In genomic region chr7:17357952-17358351, GRCh38 we compare ENCODE assay signal across 35 cellular contexts.
"Had no signal": no experiment of that assay in that cellular context is flagged by ENCODE, and none has a peak within 500 bp of the region (broad histone marks: within the 10 kb centered on the region; RNA-seq: fewer than 3 reads in every experiment).

No MANE protein-coding gene starts in this region.

- H3K4me3 Mint-ChIP-seq: activated B cell treated with CpG ODN at 0.5 μM for 24 hours; activated CD8-positive, alpha-beta T cell treated with anti-CD3 and anti-CD28 coated beads for 36 hours; activated naive CD4-positive, alpha-beta T cell treated with anti-CD3 and anti-CD28 coated beads, Interleukin-2, amount 50 U/mL, for 24 hours; activated naive CD8-positive, alpha-beta T cell treated with anti-CD3 and anti-CD28 coated beads, Interleukin-2, amount 50 U/mL, for 24 hours; brain; naive thymus-derived CD8-positive, alpha-beta T cell; neural crest cell; stimulated activated memory B cell treated with anti-CD40 and anti-IgM and Interleukin-4, amounts not matched to agents 10 μg/mL and 1 μg/mL and 100 μg/mL, for 72 hours; T-helper 17 cell had no signal

- H3K27me3 ChIP-seq: cardiac muscle cell, dorsolateral prefrontal cortex, gastroesophageal sphincter, hepatocyte, left lung, pancreas, sigmoid colon, stomach, thyroid gland, upper lobe of right lung had no signal

- H3K4me3 ChIP-seq: cardiac muscle cell, coronary artery, dorsolateral prefrontal cortex, gastroesophageal sphincter, hepatocyte, left lung, lower lobe of right lung, pancreas, prostate gland, sigmoid colon, smooth muscle cell, stomach, thyroid gland, upper lobe of right lung had no signal

- H3K36me3 ChIP-seq: cardiac muscle cell, gastroesophageal sphincter, left lung, lower lobe of right lung, pancreas, prostate gland, sigmoid colon, stomach, thyroid gland, upper lobe of right lung had no signal

- H3K4me2 ChIP-seq: hepatocyte, smooth muscle cell had no signal

- H2AFZ ChIP-seq: hepatocyte had no signal

- H3K4me1 Mint-ChIP-seq: activated naive CD4-positive, alpha-beta T cell treated with anti-CD3 and anti-CD28 coated beads, Interleukin-2, amount 50 U/mL, for 24 hours; activated naive CD8-positive, alpha-beta T cell treated with anti-CD3 and anti-CD28 coated beads, Interleukin-2, amount 50 U/mL, for 24 hours; brain; neural crest cell; stimulated activated memory B cell treated with anti-CD40 and anti-IgM and Interleukin-4, amounts not matched to agents 10 μg/mL and 1 μg/mL and 100 μg/mL, for 72 hours; T-helper 17 cell had no signal

- DNase-seq: activated B cell treated with CpG ODN at 0.5 μM for 24 hours; activated CD4-positive, alpha-beta T cell treated with anti-CD3 and anti-CD28 coated beads, Interleukin-2, amount 50 U/mL, for 1 hour; activated CD8-positive, alpha-beta T cell treated with anti-CD3 and anti-CD28 coated beads for 36 hours; activated naive CD8-positive, alpha-beta T cell treated with anti-CD3 and anti-CD28 coated beads, Interleukin-2, amount 50 U/mL, for 24 hours; activated T-cell treated with anti-CD3 and anti-CD28 coated beads, Interleukin-2, amount 50 U/mL, for 48 hours; anterior cingulate cortex; cerebellar nuclear complex; dorsolateral prefrontal cortex; effector memory CD4-positive, alpha-beta T cell; kidney glomerular epithelial cell; left lung; lower lobe of right lung; mesenchymal stem cell; naive thymus-derived CD8-positive, alpha-beta T cell; nucleus accumbens; pancreas; sigmoid colon; stimulated activated CD4-positive, alpha-beta T cell treated with anti-CD3 and anti-CD28 coated beads, Interleukin-1b, Interleukin-23, amount 100 ng/mL, for 48 hours; stimulated activated CD4-positive, alpha-beta T cell treated with anti-CD3 and anti-CD28 coated beads, Interleukin-4, amount 100 ng/mL, for 4 hours; stimulated activated CD8-positive, alpha-beta memory T cell treated with anti-CD3 and anti-CD28 coated beads, Interleukin-4, amount 100 ng/mL, for 48 hours; stomach; T-helper 17 cell; thyroid gland; upper lobe of right lung had no signal

- H3K27ac ChIP-seq: cardiac muscle cell, coronary artery, gastroesophageal sphincter, hepatocyte, left lung, lower lobe of right lung, pancreas, prostate gland, sigmoid colon, stomach, thyroid gland, upper lobe of right lung had no signal

- H3K9me3 Mint-ChIP-seq: activated CD8-positive, alpha-beta T cell treated with anti-CD3 and anti-CD28 coated beads for 36 hours had no signal

- H3K27ac Mint-ChIP-seq: activated B cell treated with CpG ODN at 0.5 μM for 24 hours; activated CD8-positive, alpha-beta T cell treated with anti-CD3 and anti-CD28 coated beads for 36 hours; activated naive CD4-positive, alpha-beta T cell treated with anti-CD3 and anti-CD28 coated beads, Interleukin-2, amount 50 U/mL, for 24 hours; activated naive CD8-positive, alpha-beta T cell treated with anti-CD3 and anti-CD28 coated beads, Interleukin-2, amount 50 U/mL, for 24 hours; activated T-helper 2 cell treated with anti-CD3 and anti-CD28 coated beads, Interferon-gamma antibody, Interleukin-2, Interleukin-4, amounts not matched to agents 10 μg/mL and 5 μg/mL and 100 μg/mL, durations not matched to agents 14 hours and 24 hours and 36 hours; brain; naive thymus-derived CD8-positive, alpha-beta T cell; stimulated activated memory B cell treated with anti-CD40 and anti-IgM and Interleukin-4, amounts not matched to agents 10 μg/mL and 1 μg/mL and 100 μg/mL, for 72 hours; T-helper 17 cell had no signal

- H3K4me1 ChIP-seq: gastroesophageal sphincter, left lung, lower lobe of right lung, pancreas, prostate gland, sigmoid colon, stomach, thyroid gland, upper lobe of right lung had no signal

- H3K36me3 Mint-ChIP-seq: brain had no signal

- FAIRE-seq: pancreas had no signal

- H3K9me3 ChIP-seq: gastroesophageal sphincter, left lung, lower lobe of right lung, pancreas, prostate gland, thyroid gland, upper lobe of right lung had no signal

- H3K79me2 ChIP-seq: hepatocyte had no signal

- H3K27me3 Mint-ChIP-seq: activated B cell treated with CpG ODN at 0.5 μM for 24 hours; activated naive CD4-positive, alpha-beta T cell treated with anti-CD3 and anti-CD28 coated beads, Interleukin-2, amount 50 U/mL, for 24 hours; activated naive CD8-positive, alpha-beta T cell treated with anti-CD3 and anti-CD28 coated beads, Interleukin-2, amount 50 U/mL, for 24 hours; stimulated activated memory B cell treated with anti-CD40 and anti-IgM and Interleukin-4, amounts not matched to agents 10 μg/mL and 1 μg/mL and 100 μg/mL, for 72 hours; T-helper 17 cell had no signal
